In genomic region chr9:13397661-13398060, GRCh38 we compare ENCODE assay signal across 34 cellular contexts.
"Had no signal": no experiment of that assay in that cellular context is flagged by ENCODE, and none has a peak within 500 bp of the region (broad histone marks: within the 10 kb centered on the region; RNA-seq: fewer than 3 reads in every experiment).

No MANE protein-coding gene starts in this region.

- ATAC-seq: activated CD8-positive, alpha-beta memory T cell treated with anti-CD3 and anti-CD28 coated beads, Interleukin-2, amount 10 ng/mL, durations not matched to agents 7 days and 5 days; activated naive CD8-positive, alpha-beta T cell treated with anti-CD3 and anti-CD28 coated beads, Interleukin-2, amount 50 U/mL, for 24 hours; body of pancreas; K562; Right ventricle myocardium inferior had no signal

- H3K9me3 ChIP-seq: ascending aorta, body of pancreas, breast epithelium had no signal

- H3K4me1 Mint-ChIP-seq: activated CD4-positive, alpha-beta memory T cell treated with anti-CD3 and anti-CD28 coated beads, Interleukin-2, amount 10 ng/mL, durations not matched to agents 7 days and 5 days; activated CD8-positive, alpha-beta memory T cell treated with anti-CD3 and anti-CD28 coated beads, Interleukin-2, amount 10 ng/mL, durations not matched to agents 7 days and 5 days; activated naive CD4-positive, alpha-beta T cell treated with anti-CD3 and anti-CD28 coated beads, Interleukin-2, amount 10 ng/mL, durations not matched to agents 7 days and 5 days; activated naive CD8-positive, alpha-beta T cell treated with anti-CD3 and anti-CD28 coated beads, Interleukin-2, amount 50 U/mL, for 24 hours had no signal

- DNase-seq: activated CD4-positive, alpha-beta memory T cell treated with anti-CD3 and anti-CD28 coated beads, Interleukin-2, amount 10 ng/mL, durations not matched to agents 7 days and 5 days; activated CD4-positive, alpha-beta T cell treated with anti-CD3 and anti-CD28 coated beads for 1 hour; activated CD4-positive, alpha-beta T cell treated with anti-CD3 and anti-CD28 coated beads for 48 hours; activated CD4-positive, CD25-positive, alpha-beta regulatory T cell; activated CD8-positive, alpha-beta memory T cell treated with anti-CD3 and anti-CD28 coated beads for 24 hours; activated CD8-positive, alpha-beta memory T cell treated with anti-CD3 and anti-CD28 coated beads, Interleukin-2, amount 10 ng/mL, durations not matched to agents 7 days and 5 days; activated CD8-positive, alpha-beta memory T cell treated with anti-CD3 and anti-CD28 coated beads, Interleukin-2, amount 50 U/mL, for 48 hours; activated effector memory CD4-positive, alpha-beta T cell treated with Interleukin-2 at 50 U/mL for 16 hours; activated naive CD4-positive, alpha-beta T cell treated with anti-CD3 and anti-CD28 coated beads, Interleukin-2, amount 10 ng/mL, durations not matched to agents 7 days and 5 days; activated naive CD8-positive, alpha-beta T cell treated with anti-CD3 and anti-CD28 coated beads, Interleukin-2, amount 50 U/mL, for 24 hours; activated T-cell treated with anti-CD3 and anti-CD28 coated beads, Interleukin-2, amount 50 U/mL, for 48 hours; amygdala; body of pancreas; NCI-H1105; NCI-H1436; NCI-H1694; NCI-H1930; NCI-H2081 treated with DMSO at 0.1 percent for 48 hours; NCI-H345; NCI-H524 treated with DMSO at 0.1 percent for 48 hours; NK-92 treated with Interleukin-12 subunit alpha and Interleukin-12 subunit beta, amount 100 ng/mL, for 24 hours; PC-9; SIG-M5; T-helper 1 cell; T-helper 2 cell; T-helper 9 cell; WERI-Rb-1 had no signal

- H3K27ac ChIP-seq: ascending aorta, body of pancreas, breast epithelium, PC-9, RWPE1, WERI-Rb-1 had no signal

- H3K27ac Mint-ChIP-seq: activated CD4-positive, alpha-beta memory T cell treated with anti-CD3 and anti-CD28 coated beads, Interleukin-2, amount 10 ng/mL, durations not matched to agents 7 days and 5 days; activated CD8-positive, alpha-beta memory T cell treated with anti-CD3 and anti-CD28 coated beads, Interleukin-2, amount 10 ng/mL, durations not matched to agents 7 days and 5 days; activated naive CD4-positive, alpha-beta T cell treated with anti-CD3 and anti-CD28 coated beads, Interleukin-2, amount 10 ng/mL, durations not matched to agents 7 days and 5 days; activated naive CD8-positive, alpha-beta T cell; activated naive CD8-positive, alpha-beta T cell treated with anti-CD3 and anti-CD28 coated beads, Interleukin-2, amount 50 U/mL, for 24 hours had no signal

- H3K4me3 ChIP-seq: ascending aorta, body of pancreas, breast epithelium, K562, PC-9 had no signal

- H3K4me3 Mint-ChIP-seq: activated CD4-positive, alpha-beta memory T cell treated with anti-CD3 and anti-CD28 coated beads, Interleukin-2, amount 10 ng/mL, durations not matched to agents 7 days and 5 days; activated CD8-positive, alpha-beta memory T cell treated with anti-CD3 and anti-CD28 coated beads, Interleukin-2, amount 10 ng/mL, durations not matched to agents 7 days and 5 days; activated naive CD4-positive, alpha-beta T cell treated with anti-CD3 and anti-CD28 coated beads, Interleukin-2, amount 10 ng/mL, durations not matched to agents 7 days and 5 days; activated naive CD8-positive, alpha-beta T cell; activated naive CD8-positive, alpha-beta T cell treated with anti-CD3 and anti-CD28 coated beads, Interleukin-2, amount 50 U/mL, for 24 hours had no signal

- H3K4me2 ChIP-seq: PC-9 had no signal

- H2AFZ ChIP-seq: PC-9 had no signal

- H3K36me3 Mint-ChIP-seq: activated CD8-positive, alpha-beta memory T cell treated with anti-CD3 and anti-CD28 coated beads, Interleukin-2, amount 10 ng/mL, durations not matched to agents 7 days and 5 days; activated naive CD4-positive, alpha-beta T cell treated with anti-CD3 and anti-CD28 coated beads, Interleukin-2, amount 10 ng/mL, durations not matched to agents 7 days and 5 days; activated naive CD8-positive, alpha-beta T cell had no signal

- H3K36me3 ChIP-seq: ascending aorta, breast epithelium, WERI-Rb-1 had no signal

- H3K27me3 Mint-ChIP-seq: activated CD4-positive, alpha-beta memory T cell treated with anti-CD3 and anti-CD28 coated beads, Interleukin-2, amount 10 ng/mL, durations not matched to agents 7 days and 5 days; activated CD8-positive, alpha-beta memory T cell treated with anti-CD3 and anti-CD28 coated beads, Interleukin-2, amount 10 ng/mL, durations not matched to agents 7 days and 5 days; activated naive CD4-positive, alpha-beta T cell treated with anti-CD3 and anti-CD28 coated beads, Interleukin-2, amount 10 ng/mL, durations not matched to agents 7 days and 5 days; activated naive CD8-positive, alpha-beta T cell; activated naive CD8-positive, alpha-beta T cell treated with anti-CD3 and anti-CD28 coated beads, Interleukin-2, amount 50 U/mL, for 24 hours had no signal

- H3K27me3 ChIP-seq: ascending aorta, body of pancreas, breast epithelium had no signal

- FAIRE-seq: K562, RCC 7860 had no signal

- H3K4me1 ChIP-seq: ascending aorta, body of pancreas, breast epithelium had no signal
